1 cellular context compared by ENCODE assay signal in the genomic region with DNA sequence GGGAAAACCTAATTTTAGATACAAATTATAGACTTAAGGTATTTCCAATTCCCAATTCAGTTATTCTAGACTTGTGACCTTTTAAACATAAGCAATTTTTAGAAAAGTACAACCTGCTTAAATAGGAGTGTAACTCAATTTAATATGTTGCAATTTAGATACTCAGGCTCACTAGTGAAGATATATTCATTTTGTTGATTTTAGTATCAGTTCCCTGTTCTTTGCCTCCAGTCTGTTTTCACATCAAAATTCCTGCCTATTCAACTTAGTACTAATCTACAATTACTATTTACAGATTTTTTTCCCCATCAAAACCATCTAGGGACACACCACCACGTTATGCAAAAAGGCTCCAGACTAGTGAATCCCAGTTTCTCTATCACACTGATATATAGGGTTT.
TF ChIP-seq lines count a peak whose summit lies in the region.

No MANE protein-coding gene starts in this region.

TF ChIP-seq in GM23338, 12 proteins besides CTCF, POLR2A, EP300 and RAD21 (continued from another document):
- TF ChIP-seq, protein P1, sequence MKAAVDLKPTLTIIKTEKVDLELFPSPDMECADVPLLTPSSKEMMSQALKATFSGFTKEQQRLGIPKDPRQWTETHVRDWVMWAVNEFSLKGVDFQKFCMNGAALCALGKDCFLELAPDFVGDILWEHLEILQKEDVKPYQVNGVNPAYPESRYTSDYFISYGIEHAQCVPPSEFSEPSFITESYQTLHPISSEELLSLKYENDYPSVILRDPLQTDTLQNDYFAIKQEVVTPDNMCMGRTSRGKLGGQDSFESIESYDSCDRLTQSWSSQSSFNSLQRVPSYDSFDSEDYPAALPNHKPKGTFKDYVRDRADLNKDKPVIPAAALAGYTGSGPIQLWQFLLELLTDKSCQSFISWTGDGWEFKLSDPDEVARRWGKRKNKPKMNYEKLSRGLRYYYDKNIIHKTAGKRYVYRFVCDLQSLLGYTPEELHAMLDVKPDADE (IDR thresholded peaks at IDR 0.05), result no peak
- TF ChIP-seq, protein P2, sequence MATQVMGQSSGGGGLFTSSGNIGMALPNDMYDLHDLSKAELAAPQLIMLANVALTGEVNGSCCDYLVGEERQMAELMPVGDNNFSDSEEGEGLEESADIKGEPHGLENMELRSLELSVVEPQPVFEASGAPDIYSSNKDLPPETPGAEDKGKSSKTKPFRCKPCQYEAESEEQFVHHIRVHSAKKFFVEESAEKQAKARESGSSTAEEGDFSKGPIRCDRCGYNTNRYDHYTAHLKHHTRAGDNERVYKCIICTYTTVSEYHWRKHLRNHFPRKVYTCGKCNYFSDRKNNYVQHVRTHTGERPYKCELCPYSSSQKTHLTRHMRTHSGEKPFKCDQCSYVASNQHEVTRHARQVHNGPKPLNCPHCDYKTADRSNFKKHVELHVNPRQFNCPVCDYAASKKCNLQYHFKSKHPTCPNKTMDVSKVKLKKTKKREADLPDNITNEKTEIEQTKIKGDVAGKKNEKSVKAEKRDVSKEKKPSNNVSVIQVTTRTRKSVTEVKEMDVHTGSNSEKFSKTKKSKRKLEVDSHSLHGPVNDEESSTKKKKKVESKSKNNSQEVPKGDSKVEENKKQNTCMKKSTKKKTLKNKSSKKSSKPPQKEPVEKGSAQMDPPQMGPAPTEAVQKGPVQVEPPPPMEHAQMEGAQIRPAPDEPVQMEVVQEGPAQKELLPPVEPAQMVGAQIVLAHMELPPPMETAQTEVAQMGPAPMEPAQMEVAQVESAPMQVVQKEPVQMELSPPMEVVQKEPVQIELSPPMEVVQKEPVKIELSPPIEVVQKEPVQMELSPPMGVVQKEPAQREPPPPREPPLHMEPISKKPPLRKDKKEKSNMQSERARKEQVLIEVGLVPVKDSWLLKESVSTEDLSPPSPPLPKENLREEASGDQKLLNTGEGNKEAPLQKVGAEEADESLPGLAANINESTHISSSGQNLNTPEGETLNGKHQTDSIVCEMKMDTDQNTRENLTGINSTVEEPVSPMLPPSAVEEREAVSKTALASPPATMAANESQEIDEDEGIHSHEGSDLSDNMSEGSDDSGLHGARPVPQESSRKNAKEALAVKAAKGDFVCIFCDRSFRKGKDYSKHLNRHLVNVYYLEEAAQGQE (IDR thresholded peaks at IDR 0.05; ENCODE audit: unreplicated experiment), result no peak
- TF ChIP-seq ZNF114 (CRISPR knock-in tag; IDR thresholded peaks at IDR 0.05), result no peak
